Comparison of ENCODE assay signal across 8 cellular contexts in genomic region chr7:2431260-2431867, GRCh38. TPM values are rescaled to one million over a fixed set of nuclear protein-coding genes. Genes with fewer than 3 reads are reported as not detected.
DNase-seq lines count a peak whose midpoint lies in the region; ATAC-seq and TF ChIP-seq lines count a peak whose summit lies in the region.

No MANE protein-coding gene starts in this region.

- H3K9me3 ChIP-seq in T-helper 17 cell (ENCODE audit: control insufficient read depth, low read length, poor library complexity, severe bottlenecking) (no peaks in the 10 kb centered on the region), endodermal cell (ENCODE audit: control insufficient read depth, low read length) (peaks cover 16% of the 10 kb centered on the region)

- H3K27me3 ChIP-seq in endodermal cell (ENCODE audit: control insufficient read depth, insufficient read depth, low read length, poor library complexity, severe bottlenecking), result no peaks in the 10 kb centered on the region

- ATAC-seq in T-helper 17 cell, result peak; percentile 68
- no peak for ATAC-seq in GM18502 (IDR thresholded peaks at IDR 0.05; ENCODE audit: poor library complexity, unreplicated experiment)

- H3K9ac ChIP-seq in endodermal cell (ENCODE audit: extremely low read depth, low read length, poor library complexity, severe bottlenecking), result no peak overlapping the region

- WGBS in endodermal cell (ENCODE audit: insufficient coverage in 1 of 2, insufficient read length in 1 of 2), 2 experiments, result 60 to 63% methylated on average over 1 to 2 of the region's 3 CpGs

- H3K27me3 Mint-ChIP-seq in T-helper 17 cell (no peaks in the 10 kb centered on the region), endodermal cell (ENCODE audit: insufficient read depth) (no peaks in the 10 kb centered on the region)

- no peak overlapping the region for H3K27ac ChIP-seq in endodermal cell (ENCODE audit: low read depth, low read length)

- H3K36me3 Mint-ChIP-seq in T-helper 17 cell (ENCODE audit: low read depth) (peaks cover 5% of the 10 kb centered on the region), endodermal cell (ENCODE audit: low read depth) (peaks cover 47% of the 10 kb centered on the region)

- TF ChIP-seq CTCF in endodermal cell (conservative IDR thresholded peaks at IDR 0.05), result peak; percentile 84

- H3K4me1 Mint-ChIP-seq in T-helper 17 cell (peaks cover 4% of the 10 kb centered on the region), endodermal cell (no peaks in the 10 kb centered on the region)

- H3K4me3 ChIP-seq in endodermal cell (ENCODE audit: low read length), result no peak overlapping the region

- no peak overlapping the region for H3K27ac Mint-ChIP-seq in T-helper 17 cell
- no peak overlapping the region for H3K27ac Mint-ChIP-seq in endodermal cell

- peaks cover 32% of the 10 kb centered on the region for H3K9me3 Mint-ChIP-seq in endodermal cell

- H3K4me3 Mint-ChIP-seq in T-helper 17 cell (peak overlapping the region; percentile 45), endodermal cell (no peak overlapping the region)

- no peaks in the 10 kb centered on the region for H3K4me1 ChIP-seq in endodermal cell (ENCODE audit: control insufficient read depth, insufficient read depth, low read length)

- peak; percentile 22 for DNase-seq in SIG-M5 treated with dmso at 0.1 percent for 504 hours (lab: John Stamatoyannopoulos, UW; ENCODE audit: unreplicated experiment)
- no peak for DNase-seq in SIG-M5 (lab: John Stamatoyannopoulos, UW)
- DNase-seq in T-helper 17 cell, result peak in 2 of 3 donors; percentile 19 to 20
- DNase-seq in endodermal cell, result peak; percentile 84
- DNase-seq in stimulated activated CD4-positive, alpha-beta T cell treated with anti-CD3 and anti-CD28 coated beads, TNF-alpha, amount 100 ng/mL, for 4 hours (ENCODE audit: low read depth in 3 of 3), result peak in 2 of 3 experiments; percentile 14 to 23
- no peak for DNase-seq in inferior parietal cortex (ENCODE audit: extremely low spot score)
- DNase-seq in KG1 (lab: John Stamatoyannopoulos, UW), result no peak

- H3K36me3 ChIP-seq in endodermal cell (ENCODE audit: control insufficient read depth, insufficient read depth, low read length), result no peaks in the 10 kb centered on the region

RNA-seq across cellular contexts. Expression of gene CHST12, which starts 28.0 kb away (rescaled TPM):
- total RNA-seq in T-helper 17 cell (10 to 100 TPM; 18.7 to 19.5 TPM), endodermal cell (10 to 100 TPM; 14.5 to 18.5 TPM)
- polyA plus RNA-seq in endodermal cell (2013, experiment 1 of 2), result 10.4 TPM
- 10.5 TPM for polyA plus RNA-seq in endodermal cell (2013, experiment 2 of 2)

RNA-seq across cellular contexts. Expression of gene GRIFIN, which starts 44.8 kb away (rescaled TPM):
- total RNA-seq in T-helper 17 cell (not detected), endodermal cell (not detected)
- not detected for polyA plus RNA-seq in endodermal cell (2013, experiment 1 of 2)
- not detected for polyA plus RNA-seq in endodermal cell (2013, experiment 2 of 2)

Comparison
In these comparisons a context has a peak if more than half of its experiments do, and no peak if none do; other contexts are left out.
1. DNase-seq: peak in SIG-M5 treated with dmso at 0.1 percent for 504 hours (single experiment), T-helper 17 cell (2 of 3), endodermal cell (single experiment) and stimulated activated CD4-positive, alpha-beta T cell treated with anti-CD3 and anti-CD28 coated beads, TNF-alpha, amount 100 ng/mL, for 4 hours (2 of 3); none in SIG-M5 (single experiment), inferior parietal cortex (single experiment) and KG1 (single experiment).